Comparison of ENCODE assay signal across 11 cellular contexts in genomic region chr21:35303085-35303484, GRCh38.
A peak's percentile ranks its signal among the peaks of the same experiment; 100 is the strongest.
DNase-seq lines count a peak whose midpoint lies in the region; ATAC-seq and TF ChIP-seq lines count a peak whose summit lies in the region.
"Had no signal": no experiment of that assay in that cellular context is flagged by ENCODE, and none has a peak within 500 bp of the region (broad histone marks: within the 10 kb centered on the region; RNA-seq: fewer than 3 reads in every experiment).

No MANE protein-coding gene starts in this region.

- H3K9me3 ChIP-seq in AG04450 (ENCODE audit: control insufficient read depth, insufficient read depth, low read length) (no peaks in the 10 kb centered on the region), hepatocyte (ENCODE audit: low read depth) (no peaks in the 10 kb centered on the region), right atrium auricular region (no peaks in the 10 kb centered on the region)

- no peaks in the 10 kb centered on the region for H4K20me1 ChIP-seq in hepatocyte (ENCODE audit: insufficient read depth, poor library complexity, severe bottlenecking)

- POLR2A ChIA-PET in AG04450 (lab: Yijun Ruan, JAX) = interaction anchor here (0.6 kb wide), 1 partner anchor 98 kb away, joined by 3 read pairs; no protein-coding TSS in a partner anchor

- DNase-seq in AG04450 (ENCODE audit: low read depth, low spot score) (peak; percentile 66), HS-27A (ENCODE audit: low read depth) (peak; percentile 71), astrocyte of the hippocampus (ENCODE audit: low read depth, low spot score) (peak; percentile 70), hepatocyte (ENCODE audit: low spot score) (peak; percentile 31), right atrium auricular region (ENCODE audit: low spot score) (no peak), NCI-H345 (lab: John Stamatoyannopoulos, UW) (no peak)
- no peak for DNase-seq in activated effector memory CD4-positive, alpha-beta T cell treated with anti-CD3 and anti-CD28 coated beads, Interleukin-2, amount 50 U/mL, for 16 hours
- DNase-seq: activated B cell treated with CpG ODN at 0.5 μM for 24 hours; activated T-cell treated with anti-CD3 and anti-CD28 coated beads, Interleukin-2, amount 50 U/mL, for 24 hours; stimulated activated CD4-positive, alpha-beta T cell treated with anti-CD3 and anti-CD28 coated beads, Interleukin-12 subunit alpha, Interleukin-12 subunit beta, amount 100 ng/mL, for 4 hours had no signal

- H2AFZ ChIP-seq in hepatocyte = no peak overlapping the region

- H3K27ac ChIP-seq in AG04450 (ENCODE audit: low read depth, low read length) = no peak overlapping the region
- no peak overlapping the region for H3K27ac ChIP-seq in hepatocyte
- no peak overlapping the region for H3K27ac ChIP-seq in right atrium auricular region

- no peak for ATAC-seq in HG03095 (IDR thresholded peaks at IDR 0.05; ENCODE audit: unreplicated experiment)

- H3K4me3 ChIP-seq in AG04450 (ENCODE audit: low read depth, low read length) (no peak overlapping the region), hepatocyte (no peak overlapping the region), right atrium auricular region (no peak overlapping the region)

- H3K9me2 ChIP-seq in hepatocyte (replicated peaks; ENCODE audit: insufficient read depth) = no peaks in the 10 kb centered on the region

- H3K79me2 ChIP-seq in hepatocyte = no peaks in the 10 kb centered on the region

- H3K4me1 ChIP-seq in hepatocyte (ENCODE audit: insufficient read depth) (no peaks in the 10 kb centered on the region), right atrium auricular region (no peaks in the 10 kb centered on the region)

- H3K36me3 ChIP-seq in hepatocyte (replicated peaks; ENCODE audit: insufficient read depth, low read depth) (no peaks in the 10 kb centered on the region), right atrium auricular region (no peaks in the 10 kb centered on the region)

- H3K27me3 ChIP-seq in AG04450 (ENCODE audit: control insufficient read depth, insufficient read depth, low read length) (no peaks in the 10 kb centered on the region), hepatocyte (no peaks in the 10 kb centered on the region), right atrium auricular region (no peaks in the 10 kb centered on the region)

- 75% methylated on average over 1 of the region's 1 CpG for WGBS in hepatocyte (ENCODE audit: low lambda C conversion rate, missing lambda C conversion rate)

- no peak for TF ChIP-seq CTCF in AG04450 (IDR thresholded peaks at IDR 0.05; ENCODE audit: low read depth, low read length)
- TF ChIP-seq CTCF in hepatocyte (IDR thresholded peaks at IDR 0.05; ENCODE audit: poor library complexity) = no peak
- TF ChIP-seq CTCF in right atrium auricular region (IDR thresholded peaks at IDR 0.05) = no peak

- CTCF ChIA-PET in AG04450 (lab: Charles Lee) = no interaction called here

- H3K4me2 ChIP-seq in hepatocyte = no peak overlapping the region

Comparison
In these comparisons a context has a peak if more than half of its experiments do, and no peak if none do; other contexts are left out.
1. DNase-seq: peak in AG04450 (single experiment), HS-27A (single experiment), astrocyte of the hippocampus (single experiment) and hepatocyte (single experiment); none in right atrium auricular region (single experiment), NCI-H345 (single experiment) and activated effector memory CD4-positive, alpha-beta T cell treated with anti-CD3 and anti-CD28 coated beads, Interleukin-2, amount 50 U/mL, for 16 hours (single experiment).